Comparison of ENCODE assay signal across 7 cellular contexts in the genomic region with DNA sequence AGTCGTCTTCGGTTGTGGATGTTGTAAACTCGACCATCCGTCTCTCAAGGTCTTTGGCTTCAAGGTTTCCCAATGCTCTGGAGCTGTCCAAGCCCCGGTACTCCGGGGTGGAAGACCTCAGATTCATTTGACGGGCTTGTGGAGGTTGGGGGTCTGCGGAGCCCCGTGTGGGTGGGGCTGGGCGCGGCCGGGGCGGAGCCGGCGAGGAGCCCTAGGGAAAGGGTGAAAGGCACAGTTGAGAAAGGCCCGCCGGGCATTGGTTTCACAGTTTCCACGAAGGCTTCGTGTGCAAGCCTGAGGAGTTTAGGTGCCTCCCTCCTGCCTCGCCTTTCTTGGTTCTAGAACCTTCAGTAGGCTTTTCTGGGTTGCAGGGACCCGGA. TPM values are rescaled to one million over a fixed set of nuclear protein-coding genes. Genes with fewer than 3 reads are reported as not detected.
DNase-seq lines count a peak whose midpoint lies in the region; ATAC-seq lines count a peak whose summit lies in the region.

No MANE protein-coding gene starts in this region.

- H3K27me3 ChIP-seq in iPS-20b (ENCODE audit: insufficient read depth, low read length) = peaks cover 35% of the 10 kb centered on the region

- peak overlapping the region; percentile 87 for H3K27ac Mint-ChIP-seq in activated T-helper 2 cell treated with anti-CD3 and anti-CD28 coated beads, Interferon-gamma antibody, Interleukin-2, Interleukin-4, amounts not matched to agents 10 μg/mL and 5 μg/mL and 100 μg/mL, durations not matched to agents 14 hours and 24 hours and 36 hours
- H3K27ac Mint-ChIP-seq in stimulated activated naive B cell treated with anti-CD40 and anti-IgM and Interleukin-4, amounts not matched to agents 10 μg/mL and 1 μg/mL and 100 μg/mL, for 72 hours = peak overlapping the region; percentile 97

- peaks cover 31% of the 10 kb centered on the region for H3K4me1 Mint-ChIP-seq in activated T-helper 2 cell treated with anti-CD3 and anti-CD28 coated beads, Interferon-gamma antibody, Interleukin-2, Interleukin-4, amounts not matched to agents 10 μg/mL and 5 μg/mL and 100 μg/mL, durations not matched to agents 14 hours and 24 hours and 36 hours (ENCODE audit: low read depth)
- H3K4me1 Mint-ChIP-seq in stimulated activated naive B cell treated with anti-CD40 and anti-IgM and Interleukin-4, amounts not matched to agents 10 μg/mL and 1 μg/mL and 100 μg/mL, for 72 hours = peaks cover 21 to 33% of the 10 kb centered on the region in 2 donors

- H3K9me3 ChIP-seq in iPS-20b (ENCODE audit: insufficient read depth, low read depth, low read length) = no peaks in the 10 kb centered on the region

- peaks cover 7% of the 10 kb centered on the region for H3K9me3 Mint-ChIP-seq in activated T-helper 2 cell treated with anti-CD3 and anti-CD28 coated beads, Interferon-gamma antibody, Interleukin-2, Interleukin-4, amounts not matched to agents 10 μg/mL and 5 μg/mL and 100 μg/mL, durations not matched to agents 14 hours and 24 hours and 36 hours
- peaks cover 4 to 9% of the 10 kb centered on the region in 2 donors for H3K9me3 Mint-ChIP-seq in stimulated activated naive B cell treated with anti-CD40 and anti-IgM and Interleukin-4, amounts not matched to agents 10 μg/mL and 1 μg/mL and 100 μg/mL, for 72 hours

- peak overlapping the region; percentile 69; the same call in 1 of the 2 replicates for H3K9ac ChIP-seq in iPS-20b (ENCODE audit: low read depth, low read length)

- no peaks in the 10 kb centered on the region for H3K36me3 ChIP-seq in iPS-20b (ENCODE audit: insufficient read depth, low read depth, low read length)

- intact Hi-C loops in activated T-helper 2 cell treated with anti-CD3 and anti-CD28 coated beads, Interferon-gamma antibody, Interleukin-2, Interleukin-4, amounts not matched to agents 10 μg/mL and 5 μg/mL and 100 μg/mL, durations not matched to agents 14 hours and 24 hours and 36 hours (cut with micrococcal nuclease) = loop anchor here (1.0 to 5.0 kb wide), 4 partner anchors 37 to 429 kb away; partner anchors contain the start of genes CHP1 and EXD1

- H3K4me1 ChIP-seq in iPS-20b (ENCODE audit: insufficient read depth, low read length) = no peaks in the 10 kb centered on the region

- H3K36me3 Mint-ChIP-seq in activated T-helper 2 cell treated with anti-CD3 and anti-CD28 coated beads, Interferon-gamma antibody, Interleukin-2, Interleukin-4, amounts not matched to agents 10 μg/mL and 5 μg/mL and 100 μg/mL, durations not matched to agents 14 hours and 24 hours and 36 hours (ENCODE audit: low read depth) = peaks cover 14% of the 10 kb centered on the region
- H3K36me3 Mint-ChIP-seq in stimulated activated naive B cell treated with anti-CD40 and anti-IgM and Interleukin-4, amounts not matched to agents 10 μg/mL and 1 μg/mL and 100 μg/mL, for 72 hours = peaks cover 0 to 14% of the 10 kb centered on the region in 2 donors

- H3K4me3 Mint-ChIP-seq in activated T-helper 2 cell treated with anti-CD3 and anti-CD28 coated beads, Interferon-gamma antibody, Interleukin-2, Interleukin-4, amounts not matched to agents 10 μg/mL and 5 μg/mL and 100 μg/mL, durations not matched to agents 14 hours and 24 hours and 36 hours (ENCODE audit: low read depth) = peak overlapping the region; percentile 88
- peak overlapping the region; percentile 92 to 97 for H3K4me3 Mint-ChIP-seq in stimulated activated naive B cell treated with anti-CD40 and anti-IgM and Interleukin-4, amounts not matched to agents 10 μg/mL and 1 μg/mL and 100 μg/mL, for 72 hours

- H3K27ac ChIP-seq in iPS-20b (ENCODE audit: low read length) = no peak overlapping the region

- no peak for DNase-seq in activated T-helper 2 cell treated with anti-CD3 and anti-CD28 coated beads, Interferon-gamma antibody, Interleukin-2, Interleukin-4, amounts not matched to agents 10 μg/mL and 5 μg/mL and 100 μg/mL, durations not matched to agents 14 hours and 24 hours and 36 hours (ENCODE audit: low spot score)
- DNase-seq in stimulated activated naive B cell treated with anti-CD40 and anti-IgM and Interleukin-4, amounts not matched to agents 10 μg/mL and 1 μg/mL and 100 μg/mL, for 72 hours = no peak

- peaks cover 25% of the 10 kb centered on the region for H3K27me3 Mint-ChIP-seq in activated T-helper 2 cell treated with anti-CD3 and anti-CD28 coated beads, Interferon-gamma antibody, Interleukin-2, Interleukin-4, amounts not matched to agents 10 μg/mL and 5 μg/mL and 100 μg/mL, durations not matched to agents 14 hours and 24 hours and 36 hours (ENCODE audit: low read depth)
- H3K27me3 Mint-ChIP-seq in stimulated activated naive B cell treated with anti-CD40 and anti-IgM and Interleukin-4, amounts not matched to agents 10 μg/mL and 1 μg/mL and 100 μg/mL, for 72 hours = peaks cover 0 to 3% of the 10 kb centered on the region in 2 donors

- peak overlapping the region; percentile 82 for H3K4me3 ChIP-seq in iPS-20b (ENCODE audit: low read length)

- peak; percentile 3 for ATAC-seq in HG02759 (IDR thresholded peaks at IDR 0.05; ENCODE audit: unreplicated experiment)
- ATAC-seq in stimulated activated naive B cell treated with anti-CD40 and anti-IgM and Interleukin-4, amounts not matched to agents 10 μg/mL and 1 μg/mL and 100 μg/mL, for 72 hours (replicated peaks) = peak; percentile 22 to 24
- no peak for ATAC-seq in GM18868 (IDR thresholded peaks at IDR 0.05; ENCODE audit: unreplicated experiment)
- no peak for ATAC-seq in GM19351 (IDR thresholded peaks at IDR 0.05; ENCODE audit: unreplicated experiment)
- no peak for ATAC-seq in HG02981 (IDR thresholded peaks at IDR 0.05; ENCODE audit: unreplicated experiment)

RNA-seq across cellular contexts. Expression of gene MGA, which starts 0.4 kb away (rescaled TPM):
- total RNA-seq in activated T-helper 2 cell treated with anti-CD3 and anti-CD28 coated beads, Interferon-gamma antibody, Interleukin-2, Interleukin-4, amounts not matched to agents 10 μg/mL and 5 μg/mL and 100 μg/mL, durations not matched to agents 14 hours and 24 hours and 36 hours = 37.7 and 38.2 TPM in 2 replicates

Comparison
In these comparisons a context has a peak if more than half of its experiments do, and no peak if none do; other contexts are left out.
1. ATAC-seq: peak in HG02759 (single experiment) and stimulated activated naive B cell treated with anti-CD40 and anti-IgM and Interleukin-4, amounts not matched to agents 10 μg/mL and 1 μg/mL and 100 μg/mL, for 72 hours (2 of 2); none in GM18868 (single experiment), GM19351 (single experiment) and HG02981 (single experiment).